ENCODE assay signal across 22 cellular contexts in genomic region chr9:32978051-32978450, GRCh38.
"Had no signal": no experiment of that assay in that cellular context is flagged by ENCODE, and none has a peak within 500 bp of the region (broad histone marks: within the 10 kb centered on the region; RNA-seq: fewer than 3 reads in every experiment).

No MANE protein-coding gene starts in this region.

- FAIRE-seq: HepG2, RCC 7860 had no signal

- H3K9ac ChIP-seq: SK-N-SH had no signal

- H3K9me3 ChIP-seq: SJSA1, SK-N-SH had no signal

- DNase-seq: IMR-90, Karpas-422, KG1, MM.1S, NCI-H1092 treated with DMSO at 0.1 percent for 48 hours, NCI-H1436, NCI-H187, NCI-H2029 treated with DMSO at 0.1 percent for 48 hours, NCI-H2171 treated with DMSO at 0.1 percent for 48 hours, NCI-H2227 treated with DMSO at 0.1 percent for 48 hours, NCI-H446, NCI-H510A, NCI-H524 treated with DMSO at 0.1 percent for 48 hours, NCI-H69, NCI-H774, Right ventricle myocardium superior, RPMI8226, SIG-M5, SK-N-SH had no signal

- H3K4me1 ChIP-seq: SJSA1 had no signal

- H3K4me2 ChIP-seq: SK-N-SH had no signal

- H3K4me3 ChIP-seq: SJSA1 had no signal

- H3K27ac ChIP-seq: SJSA1 had no signal

- H3K27me3 ChIP-seq: SJSA1 had no signal
